8 cellular contexts compared by ENCODE assay signal in the genomic region with DNA sequence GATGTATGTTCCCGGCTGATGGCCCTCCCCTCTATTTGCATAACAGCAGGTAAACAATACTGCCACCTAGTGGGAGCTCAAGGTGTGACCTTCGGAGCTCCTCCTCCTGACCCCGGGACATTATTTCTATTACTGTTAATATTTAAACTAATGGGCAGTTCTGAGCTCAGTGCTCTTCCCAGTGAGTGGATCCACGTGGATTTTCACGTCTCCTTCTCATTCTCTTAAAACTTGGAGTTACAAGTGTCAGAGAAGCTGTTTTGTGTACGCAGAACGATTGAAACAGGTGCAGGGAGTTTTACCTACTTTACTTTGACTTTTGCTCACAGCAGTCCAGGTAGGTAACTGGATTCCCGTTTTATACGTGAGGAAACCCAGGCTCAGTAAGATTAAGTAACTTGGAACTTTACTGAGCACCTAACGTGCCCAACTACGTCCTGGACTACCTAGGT.
A peak's percentile ranks its signal among the peaks of the same experiment; 100 is the strongest.
DNase-seq lines count a peak whose midpoint lies in the region; ATAC-seq, FAIRE-seq and TF ChIP-seq lines count a peak whose summit lies in the region.

No MANE protein-coding gene starts in this region.

- no peak for DNase-seq in D721Med (ENCODE audit: insufficient read length, low spot score)
- peak; percentile 49 for DNase-seq in SK-N-DZ (ENCODE audit: low spot score)
- peak; percentile 47 for DNase-seq in activated gamma-delta T cell treated with anti-CD3 and anti-CD28 coated beads, Interleukin-2, amount 50 U/mL, for 16 hours (ENCODE audit: low read depth)
- peak; percentile 50 for DNase-seq in Right ventricle myocardium superior
- peak; percentile 78 for DNase-seq in sigmoid colon
- DNase-seq in DMS114 treated with DMSO at 0.1 percent for 48 hours (lab: John Stamatoyannopoulos, UW; ENCODE audit: unreplicated experiment): no peak

- WGBS in sigmoid colon, 2 donors: 36 to 63% methylated on average over 11 of the region's 11 CpGs

- FAIRE-seq in D721Med (lab: Jason Lieb, UNC): no peak

- no peaks in the 10 kb centered on the region for H3K9me3 ChIP-seq in sigmoid colon

- no peak overlapping the region for H3K4me3 ChIP-seq in sigmoid colon

- H3K27ac ChIP-seq in sigmoid colon: no peak overlapping the region

- peak; percentile 63 for TF ChIP-seq CTCF in D721Med (IDR thresholded peaks at IDR 0.05; ENCODE audit: insufficient read depth, missing control alignments)
- peak; percentile 11 to 71 (median 58) for TF ChIP-seq CTCF in sigmoid colon (IDR thresholded peaks at IDR 0.05)

- no peak for TF ChIP-seq EP300 in sigmoid colon (IDR thresholded peaks at IDR 0.05)

- ATAC-seq in HG03378 (IDR thresholded peaks at IDR 0.05; ENCODE audit: unreplicated experiment) (peak; percentile 59), Right ventricle myocardium superior (ENCODE audit: poor library complexity) (peak; percentile 79), GM19023 (IDR thresholded peaks at IDR 0.05; ENCODE audit: unreplicated experiment) (no peak)

- H3K36me3 ChIP-seq in sigmoid colon: no peaks in the 10 kb centered on the region

- no peak for TF ChIP-seq POLR2A in sigmoid colon (IDR thresholded peaks at IDR 0.05)

- intact Hi-C loops in Right ventricle myocardium superior (cut with DNase I) (no loop called here), sigmoid colon (cut with DNase I) (loop anchor here (5.0 kb wide), 1 partner anchor 159 kb away; no protein-coding TSS in a partner anchor)

- peaks cover 0 to 53% (median 32%) of the 10 kb centered on the region in 4 donors for H3K4me1 ChIP-seq in sigmoid colon

- no peaks in the 10 kb centered on the region for H3K27me3 ChIP-seq in sigmoid colon

Comparison
In these comparisons a context has a peak if more than half of its experiments do, and no peak if none do; other contexts are left out.
1. DNase-seq: peak in SK-N-DZ (single experiment), activated gamma-delta T cell treated with anti-CD3 and anti-CD28 coated beads, Interleukin-2, amount 50 U/mL, for 16 hours (single experiment), Right ventricle myocardium superior (single experiment) and sigmoid colon (single experiment); none in D721Med (single experiment) and DMS114 treated with DMSO at 0.1 percent for 48 hours (single experiment).